In genomic region chr10:68135922-68136718, GRCh38 we compare ENCODE assay signal across 1 cellular context.
TF ChIP-seq lines count a peak whose summit lies in the region.

No MANE protein-coding gene starts in this region.

TF ChIP-seq in HEK293, 187 proteins besides CTCF, POLR2A, EP300 and RAD21 (continued from another document):
- peak; percentile 97 for TF ChIP-seq INSM2 (tag by site-specific recombination; IDR thresholded peaks at IDR 0.05)
- peak; percentile 28 for TF ChIP-seq ZNF184 (tag by site-specific recombination; IDR thresholded peaks at IDR 0.05)
- TF ChIP-seq WT1 (tag by site-specific recombination; IDR thresholded peaks at IDR 0.05): 0 out of 2 replicates have a peak, but pooled peaks have one; percentile 11
- TF ChIP-seq ZNF501 (tag by site-specific recombination; IDR thresholded peaks at IDR 0.05): 0 out of 2 replicates have a peak, but pooled peaks have one; percentile 24
- peak; percentile 7; the same call in 1 of the 2 replicates for TF ChIP-seq ZBTB1 (tag by site-specific recombination; IDR thresholded peaks at IDR 0.05)
- peak; percentile 85 for TF ChIP-seq PRDM6 (tag by site-specific recombination; IDR thresholded peaks at IDR 0.05)
- TF ChIP-seq, protein P1, sequence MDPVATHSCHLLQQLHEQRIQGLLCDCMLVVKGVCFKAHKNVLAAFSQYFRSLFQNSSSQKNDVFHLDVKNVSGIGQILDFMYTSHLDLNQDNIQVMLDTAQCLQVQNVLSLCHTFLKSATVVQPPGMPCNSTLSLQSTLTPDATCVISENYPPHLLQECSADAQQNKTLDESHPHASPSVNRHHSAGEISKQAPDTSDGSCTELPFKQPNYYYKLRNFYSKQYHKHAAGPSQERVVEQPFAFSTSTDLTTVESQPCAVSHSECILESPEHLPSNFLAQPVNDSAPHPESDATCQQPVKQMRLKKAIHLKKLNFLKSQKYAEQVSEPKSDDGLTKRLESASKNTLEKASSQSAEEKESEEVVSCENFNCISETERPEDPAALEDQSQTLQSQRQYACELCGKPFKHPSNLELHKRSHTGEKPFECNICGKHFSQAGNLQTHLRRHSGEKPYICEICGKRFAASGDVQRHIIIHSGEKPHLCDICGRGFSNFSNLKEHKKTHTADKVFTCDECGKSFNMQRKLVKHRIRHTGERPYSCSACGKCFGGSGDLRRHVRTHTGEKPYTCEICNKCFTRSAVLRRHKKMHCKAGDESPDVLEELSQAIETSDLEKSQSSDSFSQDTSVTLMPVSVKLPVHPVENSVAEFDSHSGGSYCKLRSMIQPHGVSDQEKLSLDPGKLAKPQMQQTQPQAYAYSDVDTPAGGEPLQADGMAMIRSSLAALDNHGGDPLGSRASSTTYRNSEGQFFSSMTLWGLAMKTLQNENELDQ (tag by site-specific recombination; IDR thresholded peaks at IDR 0.05; ENCODE audit: low read depth): no peak
- no peak for TF ChIP-seq ZNF280D (tag by site-specific recombination; IDR thresholded peaks at IDR 0.05)
- TF ChIP-seq PRDM10 (tag by site-specific recombination; IDR thresholded peaks at IDR 0.05): peak; percentile 82
- peak; percentile 87 for TF ChIP-seq ZNF335 (tag by site-specific recombination; conservative IDR thresholded peaks at IDR 0.05)
- peak; percentile 36; the same call in 1 of the 2 replicates for TF ChIP-seq ZNF76 (tag by site-specific recombination; IDR thresholded peaks at IDR 0.05; ENCODE audit: borderline replicate concordance, low read depth)
- peak; percentile 88 for TF ChIP-seq ZNF629 (tag by site-specific recombination; IDR thresholded peaks at IDR 0.05)
- 0 out of 2 replicates have a peak, but pooled peaks have one; percentile 43 for TF ChIP-seq PATZ1 (tag by site-specific recombination; IDR thresholded peaks at IDR 0.05)
- TF ChIP-seq ZNF366 (tag by site-specific recombination; conservative IDR thresholded peaks at IDR 0.05): peak; percentile 97
